ENCODE assay signal across 1 cellular context in the genomic region with DNA sequence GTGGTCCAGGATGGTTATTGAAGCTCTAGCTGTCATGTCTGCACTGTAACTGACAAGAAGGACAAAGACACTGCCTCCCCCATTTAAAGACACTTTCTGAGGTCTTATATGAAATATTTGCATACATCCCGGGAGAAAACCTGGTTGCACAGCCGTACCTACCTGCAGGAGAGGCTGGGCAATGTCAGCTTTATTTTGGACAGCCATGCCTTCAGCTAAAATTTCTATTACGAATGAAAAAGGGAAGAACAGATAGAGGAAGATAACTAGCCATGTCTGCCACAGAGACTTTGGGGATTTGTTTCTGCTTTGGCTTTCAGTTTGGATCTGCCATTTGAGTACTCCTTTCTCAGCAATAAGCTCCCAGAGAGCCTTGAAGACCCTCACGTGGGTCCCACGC.
TF ChIP-seq lines count a peak whose summit lies in the region.

No MANE protein-coding gene starts in this region.

TF ChIP-seq in GM12878, 131 proteins besides CTCF, POLR2A, EP300 and RAD21:
- TF ChIP-seq CBX3 (IDR thresholded peaks at IDR 0.05; ENCODE audit: borderline replicate concordance, low read depth) (no peak), RUNX3 (IDR thresholded peaks at IDR 0.05; ENCODE audit: low read length) (0 out of 2 replicates have a peak, but pooled peaks have one; percentile 3), MEF2A (IDR thresholded peaks at IDR 0.05; ENCODE audit: insufficient read depth, low read depth, low read length) (no peak), SPI1 (IDR thresholded peaks at IDR 0.05; ENCODE audit: borderline replicate concordance, insufficient read depth, low read depth, low read length) (peak; percentile 36; the same call in 1 of the 2 replicates), CHD1 (IDR thresholded peaks at IDR 0.05; ENCODE audit: low read depth, low read length) (no peak), TARDBP (IDR thresholded peaks at IDR 0.05; ENCODE audit: borderline replicate concordance) (no peak), ETV6 (conservative IDR thresholded peaks at IDR 0.05 in 1 of 2, IDR thresholded peaks at IDR 0.05 in 1 of 2; ENCODE audit: borderline replicate concordance in 1 of 2, low read depth in 1 of 2) (no peak), MXI1 (IDR thresholded peaks at IDR 0.05; ENCODE audit: low read depth, low read length) (no peak)
- TF ChIP-seq, protein P1, sequence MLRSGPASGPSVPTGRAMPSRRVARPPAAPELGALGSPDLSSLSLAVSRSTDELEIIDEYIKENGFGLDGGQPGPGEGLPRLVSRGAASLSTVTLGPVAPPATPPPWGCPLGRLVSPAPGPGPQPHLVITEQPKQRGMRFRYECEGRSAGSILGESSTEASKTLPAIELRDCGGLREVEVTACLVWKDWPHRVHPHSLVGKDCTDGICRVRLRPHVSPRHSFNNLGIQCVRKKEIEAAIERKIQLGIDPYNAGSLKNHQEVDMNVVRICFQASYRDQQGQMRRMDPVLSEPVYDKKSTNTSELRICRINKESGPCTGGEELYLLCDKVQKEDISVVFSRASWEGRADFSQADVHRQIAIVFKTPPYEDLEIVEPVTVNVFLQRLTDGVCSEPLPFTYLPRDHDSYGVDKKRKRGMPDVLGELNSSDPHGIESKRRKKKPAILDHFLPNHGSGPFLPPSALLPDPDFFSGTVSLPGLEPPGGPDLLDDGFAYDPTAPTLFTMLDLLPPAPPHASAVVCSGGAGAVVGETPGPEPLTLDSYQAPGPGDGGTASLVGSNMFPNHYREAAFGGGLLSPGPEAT (IDR thresholded peaks at IDR 0.05; ENCODE audit: low read depth), result no peak
- TF ChIP-seq, protein P2, sequence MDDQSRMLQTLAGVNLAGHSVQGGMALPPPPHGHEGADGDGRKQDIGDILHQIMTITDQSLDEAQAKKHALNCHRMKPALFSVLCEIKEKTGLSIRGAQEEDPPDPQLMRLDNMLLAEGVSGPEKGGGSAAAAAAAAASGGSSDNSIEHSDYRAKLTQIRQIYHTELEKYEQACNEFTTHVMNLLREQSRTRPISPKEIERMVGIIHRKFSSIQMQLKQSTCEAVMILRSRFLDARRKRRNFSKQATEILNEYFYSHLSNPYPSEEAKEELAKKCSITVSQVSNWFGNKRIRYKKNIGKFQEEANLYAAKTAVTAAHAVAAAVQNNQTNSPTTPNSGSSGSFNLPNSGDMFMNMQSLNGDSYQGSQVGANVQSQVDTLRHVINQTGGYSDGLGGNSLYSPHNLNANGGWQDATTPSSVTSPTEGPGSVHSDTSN (IDR thresholded peaks at IDR 0.05; ENCODE audit: insufficient replicate concordance, low read depth, low read length), result no peak
